In the genomic region with DNA sequence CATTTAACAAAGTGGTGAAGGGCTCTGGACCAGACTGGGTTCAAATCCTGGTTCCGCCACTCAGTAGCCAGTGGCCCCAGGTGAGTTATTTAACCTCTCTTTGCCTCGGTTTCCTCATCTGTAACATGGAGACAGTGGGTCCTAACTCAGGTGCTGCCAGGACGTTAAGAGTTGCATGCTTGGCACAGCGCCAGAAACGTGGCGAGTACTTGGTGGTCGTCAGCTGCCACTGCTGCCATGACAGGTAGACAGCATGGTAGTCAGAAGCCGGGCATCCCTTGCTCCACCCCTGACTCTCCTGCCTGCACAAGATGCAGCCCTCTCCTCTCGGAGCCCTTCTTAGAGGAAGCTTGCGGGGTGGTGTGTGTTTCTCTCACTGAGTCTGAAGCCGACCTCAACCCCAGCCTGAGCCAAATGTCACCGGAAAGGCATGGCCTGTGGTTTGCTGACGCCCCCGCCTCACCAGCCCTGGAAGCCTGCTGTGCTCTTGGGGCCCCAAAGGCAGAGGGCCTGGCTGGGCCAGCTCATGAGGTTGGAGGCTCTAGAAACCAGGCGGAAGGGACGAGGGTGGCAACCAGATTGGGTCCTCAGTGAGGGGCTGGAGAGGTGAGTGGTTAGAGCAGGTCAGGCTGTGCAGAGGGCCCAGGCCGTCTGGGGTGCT, we compare ENCODE assay signal across 9 cellular contexts.
DNase-seq lines count a peak whose midpoint lies in the region; ATAC-seq lines count a peak whose summit lies in the region.
"Had no signal": no experiment of that assay in that cellular context is flagged by ENCODE, and none has a peak within 500 bp of the region (broad histone marks: within the 10 kb centered on the region; RNA-seq: fewer than 3 reads in every experiment).

No MANE protein-coding gene starts in this region.

- peaks cover 2% of the 10 kb centered on the region for H3K36me3 Mint-ChIP-seq in activated naive CD8-positive, alpha-beta T cell

- ATAC-seq in GM21786 (IDR thresholded peaks at IDR 0.05; ENCODE audit: unreplicated experiment), result peak; percentile 46

- H3K27me3 ChIP-seq in skeletal muscle tissue (ENCODE audit: control insufficient read depth in 3 of 3, insufficient read depth in 3 of 3, low read length in 3 of 3), result peaks cover 0 to 12% (median 9%) of the 10 kb centered on the region in 3 donors

- H3K4me3 ChIP-seq in skeletal muscle tissue (ENCODE audit: low read length in 3 of 3), result peak overlapping the region in 1 of 3 donors; percentile 22

- peaks cover 53% of the 10 kb centered on the region for H3K4me1 Mint-ChIP-seq in activated naive CD8-positive, alpha-beta T cell (ENCODE audit: low read depth)

- H3K27ac ChIP-seq in skeletal muscle tissue (ENCODE audit: low read depth, low read length), result peak overlapping the region; percentile 13
- H3K27ac ChIP-seq: KMS-11 had no signal

- H3K9me3 ChIP-seq in skeletal muscle tissue (ENCODE audit: control insufficient read depth in 3 of 3, low read length in 3 of 3), result no peaks in the 10 kb centered on the region

- H3K36me3 ChIP-seq in skeletal muscle tissue (ENCODE audit: control insufficient read depth in 3 of 3, insufficient read depth in 3 of 3, low read length in 3 of 3), result no peaks in the 10 kb centered on the region

- no peaks in the 10 kb centered on the region for H3K27me3 Mint-ChIP-seq in activated naive CD8-positive, alpha-beta T cell

- no peaks in the 10 kb centered on the region for H3K9me3 Mint-ChIP-seq in activated naive CD8-positive, alpha-beta T cell (ENCODE audit: low read depth)

- H3K4me1 ChIP-seq in skeletal muscle tissue (ENCODE audit: control insufficient read depth in 3 of 3, insufficient read depth in 3 of 3, low read length in 3 of 3), result peaks cover 14 to 23% (median 20%) of the 10 kb centered on the region in 3 donors

- peak overlapping the region; percentile 63 for H3K4me3 Mint-ChIP-seq in activated naive CD8-positive, alpha-beta T cell

- peak overlapping the region; percentile 50 for H3K27ac Mint-ChIP-seq in activated naive CD8-positive, alpha-beta T cell

- DNase-seq in T-helper 1 cell (peak in 4 of 5 donors; percentile 15 to 63 (median 24)), NCI-H69 (lab: John Stamatoyannopoulos, UW) (no peak), COLO668 (lab: John Stamatoyannopoulos, UW; ENCODE audit: unreplicated experiment) (no peak), occipital lobe (lab: John Stamatoyannopoulos, UW) (no peak), GM03348 (ENCODE audit: low spot score) (no peak)

- H3K9ac ChIP-seq in skeletal muscle tissue (ENCODE audit: low read depth in 1 of 3, low read length in 3 of 3), result peak overlapping the region in 2 of 3 donors; percentile 8 to 16
- H3K9ac ChIP-seq: KMS-11 had no signal

Comparison
In these comparisons a context has a peak if more than half of its experiments do, and no peak if none do; other contexts are left out.
1. DNase-seq: peak in T-helper 1 cell (4 of 5); none in NCI-H69 (single experiment), COLO668 (single experiment), occipital lobe (single experiment) and GM03348 (single experiment).